In genomic region chr7:17934612-17935247, GRCh38 we compare ENCODE assay signal across 22 cellular contexts. TPM values are rescaled to one million over a fixed set of nuclear protein-coding genes. Genes with fewer than 3 reads are reported as not detected.
A peak's percentile ranks its signal among the peaks of the same experiment; 100 is the strongest.
DNase-seq lines count a peak whose midpoint lies in the region; ATAC-seq, FAIRE-seq and TF ChIP-seq lines count a peak whose summit lies in the region.
"Had no signal": no experiment of that assay in that cellular context is flagged by ENCODE, and none has a peak within 500 bp of the region (broad histone marks: within the 10 kb centered on the region; RNA-seq: fewer than 3 reads in every experiment).

No MANE protein-coding gene starts in this region.

- no peaks in the 10 kb centered on the region; the same call in 1 of the 2 replicates for H3K27me3 Mint-ChIP-seq in HFFc6 (ENCODE audit: insufficient read depth)

- H3K9me3 ChIP-seq in DOHH2 (ENCODE audit: control insufficient read depth, insufficient read depth, low read length) (no peaks in the 10 kb centered on the region), keratinocyte (ENCODE audit: control insufficient read depth, low read depth, low read length) (no peaks in the 10 kb centered on the region), uterus (no peaks in the 10 kb centered on the region)
- H3K9me3 ChIP-seq: breast epithelium, upper lobe of right lung had no signal

- peaks cover 17% of the 10 kb centered on the region; the same call in 1 of the 2 replicates for H3K36me3 ChIP-seq in DOHH2 (ENCODE audit: control insufficient read depth, low read length)
- no peaks in the 10 kb centered on the region for H3K36me3 ChIP-seq in keratinocyte (ENCODE audit: control insufficient read depth in 2 of 2, extremely low read depth in 1 of 2, insufficient read depth in 2 of 2, low read length in 2 of 2)
- H3K36me3 ChIP-seq in uterus, result no peaks in the 10 kb centered on the region
- H3K36me3 ChIP-seq: breast epithelium, upper lobe of right lung had no signal

- no peaks in the 10 kb centered on the region for H3K9me2 ChIP-seq in DOHH2 (replicated peaks; ENCODE audit: control insufficient read depth, low read length)

- no peak for TF ChIP-seq CTCF in DOHH2 (IDR thresholded peaks at IDR 0.05; ENCODE audit: low read depth, low read length, poor library complexity, severe bottlenecking)
- no peak for TF ChIP-seq CTCF in keratinocyte (optimal IDR thresholded peaks at IDR 0.05 in 1 of 3, IDR thresholded peaks at IDR 0.05 in 1 of 3, conservative IDR thresholded peaks at IDR 0.05 in 1 of 3; ENCODE audit: extremely low read depth in 1 of 3, insufficient read depth in 2 of 3, low read length in 3 of 3)
- no peak for TF ChIP-seq CTCF in uterus (IDR thresholded peaks at IDR 0.05)
- no peak for TF ChIP-seq CTCF in HFFc6 (IDR thresholded peaks at IDR 0.05)

- ATAC-seq in GM21390 (IDR thresholded peaks at IDR 0.05; ENCODE audit: unreplicated experiment), result no peak
- ATAC-seq: upper lobe of right lung had no signal

- no peak overlapping the region for H3K27ac Mint-ChIP-seq in HFFc6

- H3F3A ChIP-seq in DOHH2 (ENCODE audit: control insufficient read depth, insufficient read depth), result peaks cover 25% of the 10 kb centered on the region

- H3K4me2 ChIP-seq in DOHH2 (ENCODE audit: low read length) (peak overlapping the region; percentile 75), keratinocyte (ENCODE audit: control insufficient read depth, extremely low read depth, insufficient read depth, low read depth, low read length) (peak overlapping the region; percentile 36)

- H3K27ac ChIP-seq in DOHH2 (ENCODE audit: low read depth, low read length), result peak overlapping the region; percentile 71
- no peak overlapping the region for H3K27ac ChIP-seq in keratinocyte (ENCODE audit: control insufficient read depth, insufficient read depth, low read length)
- H3K27ac ChIP-seq in uterus, result no peak overlapping the region
- H3K27ac ChIP-seq: breast epithelium, upper lobe of right lung had no signal

- intact Hi-C loops in uterus (cut with DNase I; ENCODE audit: low total_unique reads), result no loop called here

- peak overlapping the region; percentile 60 for H3K4me3 ChIP-seq in DOHH2 (ENCODE audit: low read length)
- no peak overlapping the region for H3K4me3 ChIP-seq in keratinocyte (ENCODE audit: control insufficient read depth in 2 of 3, extremely low read depth in 1 of 3, insufficient read depth in 2 of 3, low read depth in 1 of 3, low read length in 3 of 3)
- no peak overlapping the region for H3K4me3 ChIP-seq in uterus
- H3K4me3 ChIP-seq: breast epithelium, upper lobe of right lung had no signal

- peaks cover 84% of the 10 kb centered on the region for H3K4me1 ChIP-seq in DOHH2 (ENCODE audit: control insufficient read depth, low read length)
- peaks cover 31% of the 10 kb centered on the region for H3K4me1 ChIP-seq in keratinocyte (ENCODE audit: control insufficient read depth, extremely low read depth, insufficient read depth, low read length)
- peaks cover 0 to 4% of the 10 kb centered on the region in 2 donors for H3K4me1 ChIP-seq in uterus
- H3K4me1 ChIP-seq: breast epithelium had no signal

- H3K36me3 Mint-ChIP-seq in HFFc6 (ENCODE audit: low read depth), result no peaks in the 10 kb centered on the region

- H3K9me1 ChIP-seq in keratinocyte (ENCODE audit: control insufficient read depth, extremely low read depth, insufficient read depth, low read length), result peaks cover 3% of the 10 kb centered on the region

- H3K27me3 ChIP-seq in DOHH2 (ENCODE audit: control insufficient read depth, low read length) (no peaks in the 10 kb centered on the region), keratinocyte (ENCODE audit: control insufficient read depth, extremely low read depth, insufficient read depth, low read length) (no peaks in the 10 kb centered on the region), uterus (no peaks in the 10 kb centered on the region)
- H3K27me3 ChIP-seq: breast epithelium, upper lobe of right lung had no signal

- TF ChIP-seq POLR2A in uterus (IDR thresholded peaks at IDR 0.05), result no peak

- H3K79me2 ChIP-seq in DOHH2 (ENCODE audit: control insufficient read depth, low read length) (peaks cover 100% of the 10 kb centered on the region), keratinocyte (ENCODE audit: control insufficient read depth, insufficient read depth, low read length) (peaks cover 89% of the 10 kb centered on the region)

- H3K4me3 Mint-ChIP-seq in HFFc6, result no peak overlapping the region
- H3K4me3 Mint-ChIP-seq: neural crest cell had no signal

- dilution Hi-C loops in keratinocyte (cut with MboI; ENCODE audit: extremely low pct_ligation_motif_present, low sequenced_read_pairs), result no loop called here

- peak; percentile 6 to 14 for DNase-seq in Kasumi-1 (lab: John Stamatoyannopoulos, UW)
- peak; percentile 26 for DNase-seq in SKM-1 (lab: John Stamatoyannopoulos, UW; ENCODE audit: unreplicated experiment)
- no peak for DNase-seq in keratinocyte (ENCODE audit: low read depth, low spot score)
- DNase-seq in uterus, result no peak
- no peak for DNase-seq in activated CD4-positive, CD25-positive, alpha-beta regulatory T cell treated with anti-CD3 and anti-CD28 coated beads, Interleukin-2, amount 50 U/mL, for 72 hours
- DNase-seq in HFFc6, result no peak
- DNase-seq: activated CD4-positive, alpha-beta T cell treated with anti-CD3 and anti-CD28 coated beads for 4 hours; AML-193; dermis blood vessel endothelial cell; head of caudate nucleus; NCI-H1048; NCI-H1930; NCI-H345; RPMI8226; stimulated activated CD4-positive, alpha-beta T cell treated with anti-CD3 and anti-CD28 coated beads, Interleukin-4, amount 100 ng/mL, for 4 hours; SW 1271; upper lobe of right lung had no signal

- H3K9ac ChIP-seq in keratinocyte (ENCODE audit: control insufficient read depth, extremely low read depth, insufficient read depth, low read length), result no peak overlapping the region

- FAIRE-seq in keratinocyte (lab: Jason Lieb, UNC), result no peak
- FAIRE-seq: D721Med had no signal

- peaks cover 61% of the 10 kb centered on the region for H3K4me1 Mint-ChIP-seq in HFFc6 (ENCODE audit: low read depth)

- no peak overlapping the region for H2AFZ ChIP-seq in keratinocyte (ENCODE audit: control insufficient read depth, low read length)

- no peaks in the 10 kb centered on the region for H3K9me3 Mint-ChIP-seq in HFFc6
- H3K9me3 Mint-ChIP-seq: neural crest cell had no signal

- H4K20me1 ChIP-seq in DOHH2 (ENCODE audit: control insufficient read depth, insufficient read depth, low read depth, low read length) (peaks cover 14% of the 10 kb centered on the region; the same call in 1 of the 2 replicates), keratinocyte (ENCODE audit: control insufficient read depth, extremely low read depth, insufficient read depth, low read length) (no peaks in the 10 kb centered on the region)

RNA-seq across cellular contexts. Expression of gene SNX13, which starts 5.6 kb away (rescaled TPM):
- 14.6 to 22.6 TPM (median 18.0 TPM) in 3 replicates for polyA plus RNA-seq in keratinocyte
- 26.9 TPM for polyA plus RNA-seq in keratinocyte (2011; ENCODE audit: low read depth)
- polyA plus RNA-seq in keratinocyte (2011; cell fraction: cytosol; rRNA removed), result 7.5 and 17.4 TPM in 2 replicates
- polyA plus RNA-seq in keratinocyte (2011; cell fraction: nucleus; rRNA removed), result 22.6 and 29.3 TPM in 2 replicates
- 15.4 and 15.7 TPM in 2 replicates for polyA plus RNA-seq in keratinocyte (2012; ENCODE audit: low replicate concordance)
- polyA minus RNA-seq in keratinocyte, result 8.3 to 36.9 TPM (median 17.7 TPM) in 3 replicates
- 10.0 TPM for polyA minus RNA-seq in keratinocyte (2011; cell fraction: cytosol; rRNA and poly(A)+ RNA removed)
- polyA minus RNA-seq in keratinocyte (2011; cell fraction: nucleus; rRNA and poly(A)+ RNA removed), result 30.3 and 56.2 TPM in 2 replicates
- 100 to 1,000 TPM in 2 of 4 donors, 10 to 100 TPM in 2; 26.9 to 222 (median 91.2) TPM for total RNA-seq in uterus
- total RNA-seq in HFFc6 (2021; fragmentation: NEBNext Ultra II Directional; extraction: Animal tissue kit (Norgen Biotek cat#: 25700)), result 10 to 100 TPM; 29.0 to 33.1 (median 30.3) TPM

Comparison
In these comparisons a context has a peak if more than half of its experiments do, and no peak if none do; other contexts are left out.
1. DNase-seq: peak in Kasumi-1 (2 of 2) and SKM-1 (single experiment); none in keratinocyte (single experiment), uterus (0 of 2), activated CD4-positive, CD25-positive, alpha-beta regulatory T cell treated with anti-CD3 and anti-CD28 coated beads, Interleukin-2, amount 50 U/mL, for 72 hours (single experiment) and HFFc6 (single experiment).